Comparison of ENCODE assay signal across 12 cellular contexts in the genomic region with DNA sequence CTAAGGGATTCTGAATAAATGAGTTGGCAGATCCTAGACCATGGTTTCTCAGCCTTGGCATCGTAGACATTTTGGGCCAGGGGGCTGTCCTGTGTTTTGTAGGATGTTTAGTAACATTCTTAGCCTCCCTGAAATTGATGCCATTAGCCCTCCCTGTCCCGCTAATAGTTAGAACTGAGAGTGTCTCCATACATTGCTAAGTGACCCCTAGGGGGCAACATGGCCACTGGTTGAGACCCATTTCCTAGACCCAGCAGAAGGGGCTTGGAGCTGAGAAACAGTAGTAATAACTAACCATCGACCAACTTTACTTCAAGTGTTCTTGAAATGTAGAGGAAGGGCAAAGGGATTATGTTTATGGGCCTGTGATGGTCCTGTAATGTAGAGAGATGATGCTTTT. TPM values are rescaled to one million over a fixed set of nuclear protein-coding genes. Genes with fewer than 3 reads are reported as not detected.
DNase-seq lines count a peak whose midpoint lies in the region; ATAC-seq, FAIRE-seq and TF ChIP-seq lines count a peak whose summit lies in the region.
"Had no signal": no experiment of that assay in that cellular context is flagged by ENCODE, and none has a peak within 500 bp of the region (broad histone marks: within the 10 kb centered on the region; RNA-seq: fewer than 3 reads in every experiment).

No MANE protein-coding gene starts in this region.

- intact Hi-C loops in activated T-helper 1 cell treated with anti-CD3 and anti-CD28 coated beads, Interleukin-12 subunit alpha, Interleukin-12 subunit beta, Interleukin-2, Interleukin-4 antibody, amounts not matched to agents 30 ng/mL and 10 ng/mL and 1 ng/mL, durations not matched to agents 14 hours and 24 hours and 36 hours (cut with micrococcal nuclease), result no loop called here
- intact Hi-C loops in prostate gland (cut with DNase I), result loop anchor here (5.0 kb wide), 1 partner anchor 84 kb away; no protein-coding TSS in a partner anchor

- WGBS in prostate gland, result 80% methylated on average over 3 of the region's 3 CpGs

- H3K4me2 ChIP-seq in DOHH2 (ENCODE audit: low read length) (no peak overlapping the region), GM23338 (no peak overlapping the region), keratinocyte (ENCODE audit: control insufficient read depth, extremely low read depth, insufficient read depth, low read depth, low read length) (no peak overlapping the region)

- H3K4me3 Mint-ChIP-seq in GM23338, result no peak overlapping the region
- H3K4me3 Mint-ChIP-seq in activated T-helper 1 cell treated with anti-CD3 and anti-CD28 coated beads, Interleukin-12 subunit alpha, Interleukin-12 subunit beta, Interleukin-2, Interleukin-4 antibody, amounts not matched to agents 30 ng/mL and 10 ng/mL and 1 ng/mL, durations not matched to agents 14 hours and 24 hours and 36 hours, result peak overlapping the region; percentile 10
- H3K4me3 Mint-ChIP-seq: brain had no signal

- no peaks in the 10 kb centered on the region; the same call in 2 of the 3 replicates for H3K9me3 Mint-ChIP-seq in GM23338
- H3K9me3 Mint-ChIP-seq in activated T-helper 1 cell treated with anti-CD3 and anti-CD28 coated beads, Interleukin-12 subunit alpha, Interleukin-12 subunit beta, Interleukin-2, Interleukin-4 antibody, amounts not matched to agents 30 ng/mL and 10 ng/mL and 1 ng/mL, durations not matched to agents 14 hours and 24 hours and 36 hours, result peaks cover 8% of the 10 kb centered on the region

- no peak overlapping the region for H2AFZ ChIP-seq in GM23338
- H2AFZ ChIP-seq in keratinocyte (ENCODE audit: control insufficient read depth, low read length), result no peak overlapping the region

- H3K9ac ChIP-seq in keratinocyte (ENCODE audit: control insufficient read depth, extremely low read depth, insufficient read depth, low read length), result no peak overlapping the region

- DNase-seq in GM23338 (ENCODE audit: low spot score) (peak; percentile 77), keratinocyte (ENCODE audit: low read depth, low spot score) (no peak), AG08395 (ENCODE audit: low spot score) (no peak), prostate gland (ENCODE audit: low spot score) (no peak), RWPE1 (ENCODE audit: low spot score) (no peak)
- no peak for DNase-seq in activated T-helper 1 cell treated with anti-CD3 and anti-CD28 coated beads, Interleukin-12 subunit alpha, Interleukin-12 subunit beta, Interleukin-2, Interleukin-4 antibody, amounts not matched to agents 30 ng/mL and 10 ng/mL and 1 ng/mL, durations not matched to agents 14 hours and 24 hours and 36 hours (ENCODE audit: low spot score)
- DNase-seq: DMS79 treated with DMSO at 0.1 percent for 48 hours, MG63, thyroid gland had no signal

- H3K36me3 ChIP-seq in DOHH2 (ENCODE audit: control insufficient read depth, low read length) (peaks cover 22% of the 10 kb centered on the region), GM23338 (ENCODE audit: insufficient read depth) (peaks cover 7% of the 10 kb centered on the region; the same call in 1 of the 2 replicates), keratinocyte (ENCODE audit: control insufficient read depth in 2 of 2, extremely low read depth in 1 of 2, insufficient read depth in 2 of 2, low read length in 2 of 2) (peaks cover 6 to 17% of the 10 kb centered on the region in 2 experiments), prostate gland (no peaks in the 10 kb centered on the region)
- H3K36me3 ChIP-seq: thyroid gland had no signal

- dilution Hi-C loops in keratinocyte (cut with MboI; ENCODE audit: extremely low pct_ligation_motif_present, low sequenced_read_pairs), result no loop called here

- TF ChIP-seq CTCF in DOHH2 (IDR thresholded peaks at IDR 0.05; ENCODE audit: low read depth, low read length, poor library complexity, severe bottlenecking), result peak; percentile 59
- peak; percentile 72 to 75 for TF ChIP-seq CTCF in GM23338 (conservative IDR thresholded peaks at IDR 0.05; ENCODE audit: low read depth in 2 of 2)
- TF ChIP-seq CTCF in keratinocyte (optimal IDR thresholded peaks at IDR 0.05 in 1 of 3, IDR thresholded peaks at IDR 0.05 in 1 of 3, conservative IDR thresholded peaks at IDR 0.05 in 1 of 3; ENCODE audit: extremely low read depth in 1 of 3, insufficient read depth in 2 of 3, low read length in 3 of 3), result peak in 2 of 3 experiments; percentile 7 to 26
- TF ChIP-seq CTCF in prostate gland (IDR thresholded peaks at IDR 0.05), result no peak
- no peak for TF ChIP-seq CTCF in RWPE1 (conservative IDR thresholded peaks at IDR 0.05; ENCODE audit: low read depth)

- H3K27me3 ChIP-seq in DOHH2 (ENCODE audit: control insufficient read depth, low read length) (no peaks in the 10 kb centered on the region), GM23338 (ENCODE audit: insufficient read depth) (no peaks in the 10 kb centered on the region), keratinocyte (ENCODE audit: control insufficient read depth, extremely low read depth, insufficient read depth, low read length) (no peaks in the 10 kb centered on the region), prostate gland (replicated peaks; ENCODE audit: insufficient read depth) (no peaks in the 10 kb centered on the region)
- H3K27me3 ChIP-seq: MG63, thyroid gland had no signal

- H3K4me3 ChIP-seq in DOHH2 (ENCODE audit: low read length) (no peak overlapping the region), GM23338 (no peak overlapping the region), keratinocyte (ENCODE audit: control insufficient read depth in 2 of 3, extremely low read depth in 1 of 3, insufficient read depth in 2 of 3, low read depth in 1 of 3, low read length in 3 of 3) (no peak overlapping the region), prostate gland (no peak overlapping the region)
- H3K4me3 ChIP-seq: MG63, thyroid gland had no signal

- H3K79me2 ChIP-seq in DOHH2 (ENCODE audit: control insufficient read depth, low read length), result peaks cover 97% of the 10 kb centered on the region
- peaks cover 98% of the 10 kb centered on the region for H3K79me2 ChIP-seq in GM23338 (replicated peaks; ENCODE audit: insufficient read depth)
- peaks cover 90% of the 10 kb centered on the region for H3K79me2 ChIP-seq in keratinocyte (ENCODE audit: control insufficient read depth, insufficient read depth, low read length)

- CTCF ChIA-PET in RWPE1 (lab: Yijun Ruan, JAX), result no interaction called here

- H4K20me1 ChIP-seq in DOHH2 (ENCODE audit: control insufficient read depth, insufficient read depth, low read depth, low read length) (peaks cover 17% of the 10 kb centered on the region), GM23338 (replicated peaks; ENCODE audit: insufficient read depth) (peaks cover 57% of the 10 kb centered on the region), keratinocyte (ENCODE audit: control insufficient read depth, extremely low read depth, insufficient read depth, low read length) (peaks cover 11% of the 10 kb centered on the region)

- H3K9me2 ChIP-seq in DOHH2 (replicated peaks; ENCODE audit: control insufficient read depth, low read length), result no peaks in the 10 kb centered on the region
- H3K9me2 ChIP-seq in GM23338 (ENCODE audit: insufficient read depth), result peaks cover 5% of the 10 kb centered on the region; the same call in 1 of the 2 replicates

- no peak for FAIRE-seq in keratinocyte (lab: Jason Lieb, UNC)

- TF ChIP-seq POLR2A in prostate gland (IDR thresholded peaks at IDR 0.05), result no peak

- no peaks in the 10 kb centered on the region for H3K9me1 ChIP-seq in keratinocyte (ENCODE audit: control insufficient read depth, extremely low read depth, insufficient read depth, low read length)

- no peak overlapping the region for H3K27ac Mint-ChIP-seq in GM23338
- no peak overlapping the region for H3K27ac Mint-ChIP-seq in activated T-helper 1 cell treated with anti-CD3 and anti-CD28 coated beads, Interleukin-12 subunit alpha, Interleukin-12 subunit beta, Interleukin-2, Interleukin-4 antibody, amounts not matched to agents 30 ng/mL and 10 ng/mL and 1 ng/mL, durations not matched to agents 14 hours and 24 hours and 36 hours
- H3K27ac Mint-ChIP-seq: brain had no signal

- peaks cover 20% of the 10 kb centered on the region for H3K36me3 Mint-ChIP-seq in GM23338 (ENCODE audit: low read depth)
- peaks cover 23% of the 10 kb centered on the region for H3K36me3 Mint-ChIP-seq in activated T-helper 1 cell treated with anti-CD3 and anti-CD28 coated beads, Interleukin-12 subunit alpha, Interleukin-12 subunit beta, Interleukin-2, Interleukin-4 antibody, amounts not matched to agents 30 ng/mL and 10 ng/mL and 1 ng/mL, durations not matched to agents 14 hours and 24 hours and 36 hours (ENCODE audit: low read depth)

- H3F3A ChIP-seq in DOHH2 (ENCODE audit: control insufficient read depth, insufficient read depth) (peaks cover 14% of the 10 kb centered on the region), GM23338 (replicated peaks; ENCODE audit: low read depth) (peaks cover 34% of the 10 kb centered on the region)

- peaks cover 61% of the 10 kb centered on the region for H3K4me1 Mint-ChIP-seq in GM23338
- peaks cover 75% of the 10 kb centered on the region for H3K4me1 Mint-ChIP-seq in activated T-helper 1 cell treated with anti-CD3 and anti-CD28 coated beads, Interleukin-12 subunit alpha, Interleukin-12 subunit beta, Interleukin-2, Interleukin-4 antibody, amounts not matched to agents 30 ng/mL and 10 ng/mL and 1 ng/mL, durations not matched to agents 14 hours and 24 hours and 36 hours (ENCODE audit: low read depth)

- POLR2A ChIA-PET in RWPE1 (lab: Yijun Ruan, JAX; ENCODE audit: low non-redundant PET), result no interaction called here

- peaks cover 1% of the 10 kb centered on the region for H3K27me3 Mint-ChIP-seq in GM23338 (ENCODE audit: insufficient read depth, low read depth, poor library complexity)
- no peaks in the 10 kb centered on the region for H3K27me3 Mint-ChIP-seq in activated T-helper 1 cell treated with anti-CD3 and anti-CD28 coated beads, Interleukin-12 subunit alpha, Interleukin-12 subunit beta, Interleukin-2, Interleukin-4 antibody, amounts not matched to agents 30 ng/mL and 10 ng/mL and 1 ng/mL, durations not matched to agents 14 hours and 24 hours and 36 hours (ENCODE audit: insufficient read depth)
- H3K27me3 Mint-ChIP-seq: brain had no signal

- ATAC-seq in GM23338, result peak; percentile 85
- ATAC-seq: left lobe of liver had no signal

- H3K4me1 ChIP-seq in DOHH2 (ENCODE audit: control insufficient read depth, low read length) (peaks cover 68% of the 10 kb centered on the region), GM23338 (ENCODE audit: insufficient read depth) (peaks cover 67% of the 10 kb centered on the region), keratinocyte (ENCODE audit: control insufficient read depth, extremely low read depth, insufficient read depth, low read length) (peaks cover 30% of the 10 kb centered on the region), prostate gland (replicated peaks) (no peaks in the 10 kb centered on the region)

- no peaks in the 10 kb centered on the region for H3K9me3 ChIP-seq in DOHH2 (ENCODE audit: control insufficient read depth, insufficient read depth, low read length)
- H3K9me3 ChIP-seq in keratinocyte (ENCODE audit: control insufficient read depth, low read depth, low read length), result no peaks in the 10 kb centered on the region
- no peaks in the 10 kb centered on the region for H3K9me3 ChIP-seq in prostate gland
- H3K9me3 ChIP-seq: MG63, thyroid gland had no signal

- H3K27ac ChIP-seq in DOHH2 (ENCODE audit: low read depth, low read length) (no peak overlapping the region), GM23338 (ENCODE audit: low read depth) (0 out of 2 replicates have a peak overlapping the region, but pooled peaks have one; percentile 12), keratinocyte (ENCODE audit: control insufficient read depth, insufficient read depth, low read length) (no peak overlapping the region), prostate gland (no peak overlapping the region), RWPE1 (no peak overlapping the region)
- H3K27ac ChIP-seq: thyroid gland had no signal

RNA-seq across cellular contexts. Expression of gene KCMF1, which starts 40.8 kb away (rescaled TPM):
- 120 and 129 TPM in 2 replicates for total RNA-seq in GM23338 (2014; rRNA removed; shearing (Covaris generic))
- polyA plus RNA-seq in GM23338 (2016; fragmentation: Nextera tagmentation; extraction: Ambion mirVana) (29.3 and 39.4 TPM in 2 replicates), keratinocyte (75.9 to 111 TPM (median 95.1 TPM) in 3 replicates)
- 98.1 and 108 TPM in 2 replicates for total RNA-seq in activated T-helper 1 cell treated with anti-CD3 and anti-CD28 coated beads, Interleukin-12 subunit alpha, Interleukin-12 subunit beta, Interleukin-2, Interleukin-4 antibody, amounts not matched to agents 30 ng/mL and 10 ng/mL and 1 ng/mL, durations not matched to agents 14 hours and 24 hours and 36 hours
- 45.0 TPM for polyA plus RNA-seq in keratinocyte (2011; ENCODE audit: low read depth)
- 70.6 and 146 TPM in 2 replicates for polyA plus RNA-seq in keratinocyte (2011; cell fraction: cytosol; rRNA removed)
- 45.6 and 50.4 TPM in 2 replicates for polyA plus RNA-seq in keratinocyte (2011; cell fraction: nucleus; rRNA removed)
- 60.5 and 86.0 TPM in 2 replicates for polyA plus RNA-seq in keratinocyte (2012; ENCODE audit: low replicate concordance)
- 37.2 to 92.6 TPM (median 66.0 TPM) in 3 replicates for polyA minus RNA-seq in keratinocyte
- polyA minus RNA-seq in keratinocyte (2011; cell fraction: cytosol; rRNA and poly(A)+ RNA removed), result 33.4 TPM
- polyA minus RNA-seq in keratinocyte (2011; cell fraction: nucleus; rRNA and poly(A)+ RNA removed), result 11.4 and 38.1 TPM in 2 replicates
- total RNA-seq in prostate gland, result 10 to 100 TPM; 20.5 to 33.1 TPM

Comparison
In these comparisons a context has a peak if more than half of its experiments do, and no peak if none do; other contexts are left out.
1. CTCF ChIP-seq: peak in DOHH2 (single experiment), GM23338 (2 of 2) and keratinocyte (2 of 3); none in prostate gland (0 of 4) and RWPE1 (single experiment).